13 cellular contexts compared by ENCODE assay signal in the genomic region with DNA sequence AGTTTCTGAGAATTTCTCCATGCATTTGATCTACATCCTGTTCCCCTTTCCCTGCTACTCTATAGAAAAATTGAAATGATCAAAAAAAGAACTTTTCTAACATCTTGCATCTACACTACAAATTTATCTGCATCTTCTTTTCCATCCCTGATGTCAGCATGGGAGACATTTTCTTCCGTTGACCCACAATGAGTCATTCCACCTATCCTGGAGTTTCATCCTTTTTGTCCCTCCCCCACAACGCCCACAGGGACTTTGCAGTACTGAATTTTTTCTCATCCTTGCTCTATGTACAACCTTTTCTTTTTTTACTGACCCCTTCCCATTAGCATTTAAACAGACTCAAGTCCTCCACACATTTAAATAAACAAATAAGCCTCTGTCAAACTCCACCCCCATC.
"Had no signal": no experiment of that assay in that cellular context is flagged by ENCODE, and none has a peak within 500 bp of the region (broad histone marks: within the 10 kb centered on the region; RNA-seq: fewer than 3 reads in every experiment).

No MANE protein-coding gene starts in this region.

- H3K9me3 ChIP-seq: left ventricle myocardium inferior, tibial artery, uterus had no signal

- H3K4me3 ChIP-seq: cardiac muscle cell, dorsolateral prefrontal cortex, left ventricle myocardium inferior, tibial artery, uterus had no signal

- H3K36me3 ChIP-seq: cardiac muscle cell, left ventricle myocardium inferior, tibial artery, uterus had no signal

- H3K4me1 ChIP-seq: left ventricle myocardium inferior, uterus had no signal

- H3K27me3 ChIP-seq: cardiac muscle cell, dorsolateral prefrontal cortex, tibial artery, uterus had no signal

- ATAC-seq: naive thymus-derived CD8-positive, alpha-beta T cell had no signal

- H3K27ac ChIP-seq: cardiac muscle cell, dorsolateral prefrontal cortex, left ventricle myocardium inferior, tibial artery, uterus had no signal

- DNase-seq: activated CD4-positive, alpha-beta T cell treated with anti-CD3 and anti-CD28 coated beads, Interleukin-2, amount 50 U/mL, for 1 hour; activated naive CD8-positive, alpha-beta T cell treated with anti-CD3 and anti-CD28 coated beads, Interleukin-2, amount 10 ng/mL, durations not matched to agents 7 days and 5 days; aorta; dorsolateral prefrontal cortex; hippocampal formation; left ventricle myocardium inferior; naive thymus-derived CD8-positive, alpha-beta T cell; nucleus accumbens; stimulated activated CD4-positive, alpha-beta T cell treated with anti-CD3 and anti-CD28 coated beads, Interleukin-4, amount 100 ng/mL, for 24 hours; stimulated activated naive CD4-positive, alpha-beta T cell; tibial artery; uterus had no signal
